In the genomic region with DNA sequence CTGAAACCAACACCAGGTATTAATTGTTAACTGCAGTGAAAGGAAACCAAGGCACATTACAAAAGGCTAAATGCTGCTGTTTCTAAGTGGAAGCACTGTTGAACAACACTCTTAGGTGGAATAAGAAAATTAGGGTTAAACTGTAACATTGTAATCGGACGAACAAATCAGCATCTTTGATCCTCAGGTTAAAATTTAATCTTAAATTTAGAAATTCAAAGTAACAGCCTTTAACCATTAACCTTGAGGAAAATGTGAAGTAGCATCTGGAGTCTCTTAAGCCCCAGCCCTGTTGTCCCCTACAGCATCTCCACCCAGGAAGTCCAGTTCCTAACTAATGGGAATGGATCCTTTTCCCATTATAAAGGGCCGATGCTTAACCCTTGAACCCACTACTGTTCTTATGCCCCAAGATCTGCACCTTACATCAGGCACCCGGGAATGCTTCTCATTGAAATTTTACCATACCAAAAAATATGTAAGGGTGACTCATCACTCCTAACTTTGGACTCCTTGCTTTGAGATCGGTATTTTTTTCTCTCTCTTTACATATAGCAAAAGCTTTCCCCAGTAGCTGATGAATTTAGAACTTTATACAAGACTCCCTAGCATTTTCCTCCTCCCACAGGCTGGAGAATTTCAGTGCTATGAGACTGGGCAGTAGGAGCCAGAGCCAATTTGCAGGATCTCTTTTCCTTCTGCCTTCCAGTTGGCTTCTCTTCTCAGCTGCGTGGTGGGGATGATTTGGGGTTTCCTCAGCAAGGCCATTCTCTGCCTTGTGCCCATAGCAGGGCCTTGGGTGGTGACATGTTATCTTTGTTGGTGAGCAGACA, we compare ENCODE assay signal across 1 cellular context.
TF ChIP-seq lines count a peak whose summit lies in the region.

No MANE protein-coding gene starts in this region.

TF ChIP-seq in HepG2, 621 proteins besides CTCF, POLR2A, EP300 and RAD21 (continued from another document and continues in another):
- TF ChIP-seq, protein P1, sequence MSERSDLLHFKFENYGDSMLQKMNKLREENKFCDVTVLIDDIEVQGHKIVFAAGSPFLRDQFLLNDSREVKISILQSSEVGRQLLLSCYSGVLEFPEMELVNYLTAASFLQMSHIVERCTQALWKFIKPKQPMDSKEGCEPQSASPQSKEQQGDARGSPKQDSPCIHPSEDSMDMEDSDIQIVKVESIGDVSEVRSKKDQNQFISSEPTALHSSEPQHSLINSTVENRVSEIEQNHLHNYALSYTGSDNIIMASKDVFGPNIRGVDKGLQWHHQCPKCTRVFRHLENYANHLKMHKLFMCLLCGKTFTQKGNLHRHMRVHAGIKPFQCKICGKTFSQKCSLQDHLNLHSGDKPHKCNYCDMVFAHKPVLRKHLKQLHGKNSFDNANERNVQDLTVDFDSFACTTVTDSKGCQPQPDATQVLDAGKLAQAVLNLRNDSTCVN (CRISPR knock-in tag; IDR thresholded peaks at IDR 0.05; ENCODE audit: borderline replicate concordance): no peak
- TF ChIP-seq, protein P2, sequence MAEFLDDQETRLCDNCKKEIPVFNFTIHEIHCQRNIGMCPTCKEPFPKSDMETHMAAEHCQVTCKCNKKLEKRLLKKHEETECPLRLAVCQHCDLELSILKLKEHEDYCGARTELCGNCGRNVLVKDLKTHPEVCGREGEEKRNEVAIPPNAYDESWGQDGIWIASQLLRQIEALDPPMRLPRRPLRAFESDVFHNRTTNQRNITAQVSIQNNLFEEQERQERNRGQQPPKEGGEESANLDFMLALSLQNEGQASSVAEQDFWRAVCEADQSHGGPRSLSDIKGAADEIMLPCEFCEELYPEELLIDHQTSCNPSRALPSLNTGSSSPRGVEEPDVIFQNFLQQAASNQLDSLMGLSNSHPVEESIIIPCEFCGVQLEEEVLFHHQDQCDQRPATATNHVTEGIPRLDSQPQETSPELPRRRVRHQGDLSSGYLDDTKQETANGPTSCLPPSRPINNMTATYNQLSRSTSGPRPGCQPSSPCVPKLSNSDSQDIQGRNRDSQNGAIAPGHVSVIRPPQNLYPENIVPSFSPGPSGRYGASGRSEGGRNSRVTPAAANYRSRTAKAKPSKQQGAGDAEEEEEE (CRISPR knock-in tag; IDR thresholded peaks at IDR 0.05; ENCODE audit: borderline replicate concordance): no peak
- TF ChIP-seq, protein P3, sequence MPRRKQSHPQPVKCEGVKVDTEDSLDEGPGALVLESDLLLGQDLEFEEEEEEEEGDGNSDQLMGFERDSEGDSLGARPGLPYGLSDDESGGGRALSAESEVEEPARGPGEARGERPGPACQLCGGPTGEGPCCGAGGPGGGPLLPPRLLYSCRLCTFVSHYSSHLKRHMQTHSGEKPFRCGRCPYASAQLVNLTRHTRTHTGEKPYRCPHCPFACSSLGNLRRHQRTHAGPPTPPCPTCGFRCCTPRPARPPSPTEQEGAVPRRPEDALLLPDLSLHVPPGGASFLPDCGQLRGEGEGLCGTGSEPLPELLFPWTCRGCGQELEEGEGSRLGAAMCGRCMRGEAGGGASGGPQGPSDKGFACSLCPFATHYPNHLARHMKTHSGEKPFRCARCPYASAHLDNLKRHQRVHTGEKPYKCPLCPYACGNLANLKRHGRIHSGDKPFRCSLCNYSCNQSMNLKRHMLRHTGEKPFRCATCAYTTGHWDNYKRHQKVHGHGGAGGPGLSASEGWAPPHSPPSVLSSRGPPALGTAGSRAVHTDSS (CRISPR knock-in tag; conservative IDR thresholded peaks at IDR 0.05): no peak
- TF ChIP-seq, protein P4, sequence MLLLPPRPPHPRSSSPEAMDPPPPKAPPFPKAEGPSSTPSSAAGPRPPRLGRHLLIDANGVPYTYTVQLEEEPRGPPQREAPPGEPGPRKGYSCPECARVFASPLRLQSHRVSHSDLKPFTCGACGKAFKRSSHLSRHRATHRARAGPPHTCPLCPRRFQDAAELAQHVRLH (CRISPR knock-in tag; IDR thresholded peaks at IDR 0.05; ENCODE audit: borderline replicate concordance, low read depth): no peak
- no peak; the same call in 1 of the 2 replicates for TF ChIP-seq HOXA5 (CRISPR knock-in tag; IDR thresholded peaks at IDR 0.05)
- TF ChIP-seq NFKB2 (CRISPR knock-in tag; IDR thresholded peaks at IDR 0.05; ENCODE audit: borderline replicate concordance): no peak
- no peak for TF ChIP-seq TEF (CRISPR knock-in tag; IDR thresholded peaks at IDR 0.05)
- TF ChIP-seq ZNF44 (CRISPR knock-in tag; IDR thresholded peaks at IDR 0.05): no peak
- TF ChIP-seq ZNF777 (CRISPR knock-in tag; IDR thresholded peaks at IDR 0.05): no peak
- TF ChIP-seq ELF4 (CRISPR knock-in tag; IDR thresholded peaks at IDR 0.05; ENCODE audit: borderline replicate concordance): no peak
- no peak for TF ChIP-seq MTA3 (CRISPR knock-in tag; IDR thresholded peaks at IDR 0.05)
- no peak for TF ChIP-seq RELA (CRISPR knock-in tag; IDR thresholded peaks at IDR 0.05)
- TF ChIP-seq ZBTB1 (CRISPR knock-in tag; IDR thresholded peaks at IDR 0.05; ENCODE audit: borderline replicate concordance): no peak
- no peak for TF ChIP-seq JUNB (CRISPR knock-in tag; IDR thresholded peaks at IDR 0.05; ENCODE audit: borderline replicate concordance)
- TF ChIP-seq ZSCAN31 (CRISPR knock-in tag; IDR thresholded peaks at IDR 0.05; ENCODE audit: low read depth): no peak
- TF ChIP-seq ELF1 (CRISPR knock-in tag; IDR thresholded peaks at IDR 0.05): no peak
- TF ChIP-seq ZBTB49 (CRISPR knock-in tag; IDR thresholded peaks at IDR 0.05; ENCODE audit: borderline replicate concordance): no peak
- TF ChIP-seq GABPB1 (CRISPR knock-in tag; IDR thresholded peaks at IDR 0.05): no peak; the same call in 1 of the 2 replicates
- TF ChIP-seq SNAPC2 (CRISPR knock-in tag; IDR thresholded peaks at IDR 0.05): 0 out of 2 replicates have a peak, but pooled peaks have one; percentile 41
- no peak for TF ChIP-seq ZFP91 (CRISPR knock-in tag; IDR thresholded peaks at IDR 0.05; ENCODE audit: borderline replicate concordance)
- TF ChIP-seq CHD4 (IDR thresholded peaks at IDR 0.05; ENCODE audit: borderline replicate concordance, low read length): no peak
- no peak for TF ChIP-seq JDP2 (CRISPR knock-in tag; IDR thresholded peaks at IDR 0.05; ENCODE audit: borderline replicate concordance)
- no peak for TF ChIP-seq ZNF350 (CRISPR knock-in tag; IDR thresholded peaks at IDR 0.05; ENCODE audit: borderline replicate concordance, low read depth)
- no peak for TF ChIP-seq PLSCR1 (CRISPR knock-in tag; IDR thresholded peaks at IDR 0.05; ENCODE audit: borderline replicate concordance)
- TF ChIP-seq ZNF296 (CRISPR knock-in tag; conservative IDR thresholded peaks at IDR 0.05): no peak
- no peak for TF ChIP-seq MYC (CRISPR knock-in tag; IDR thresholded peaks at IDR 0.05; ENCODE audit: borderline replicate concordance)
- no peak for TF ChIP-seq U2AF2 (IDR thresholded peaks at IDR 0.05; ENCODE audit: low read depth, low read length)
- no peak for TF ChIP-seq MED13 (CRISPR knock-in tag; IDR thresholded peaks at IDR 0.05)
- TF ChIP-seq IKZF5 (CRISPR knock-in tag; IDR thresholded peaks at IDR 0.05): peak; percentile 14; the same call in 1 of the 2 replicates
- no peak for TF ChIP-seq EHMT2 (IDR thresholded peaks at IDR 0.05; ENCODE audit: borderline replicate concordance, low read depth, low read length)
- no peak for TF ChIP-seq CC2D1A (CRISPR knock-in tag; IDR thresholded peaks at IDR 0.05)
- TF ChIP-seq, protein P5, sequence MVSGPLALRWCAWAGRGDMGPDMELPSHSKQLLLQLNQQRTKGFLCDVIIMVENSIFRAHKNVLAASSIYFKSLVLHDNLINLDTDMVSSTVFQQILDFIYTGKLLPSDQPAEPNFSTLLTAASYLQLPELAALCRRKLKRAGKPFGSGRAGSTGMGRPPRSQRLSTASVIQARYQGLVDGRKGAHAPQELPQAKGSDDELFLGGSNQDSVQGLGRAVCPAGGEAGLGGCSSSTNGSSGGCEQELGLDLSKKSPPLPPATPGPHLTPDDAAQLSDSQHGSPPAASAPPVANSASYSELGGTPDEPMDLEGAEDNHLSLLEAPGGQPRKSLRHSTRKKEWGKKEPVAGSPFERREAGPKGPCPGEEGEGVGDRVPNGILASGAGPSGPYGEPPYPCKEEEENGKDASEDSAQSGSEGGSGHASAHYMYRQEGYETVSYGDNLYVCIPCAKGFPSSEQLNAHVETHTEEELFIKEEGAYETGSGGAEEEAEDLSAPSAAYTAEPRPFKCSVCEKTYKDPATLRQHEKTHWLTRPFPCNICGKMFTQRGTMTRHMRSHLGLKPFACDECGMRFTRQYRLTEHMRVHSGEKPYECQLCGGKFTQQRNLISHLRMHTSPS (CRISPR knock-in tag; IDR thresholded peaks at IDR 0.05; ENCODE audit: low read depth): no peak
- no peak for TF ChIP-seq BCL6 (CRISPR knock-in tag; IDR thresholded peaks at IDR 0.05)
- TF ChIP-seq GATAD2A (CRISPR knock-in tag; IDR thresholded peaks at IDR 0.05): peak; percentile 38; the same call in 1 of the 2 replicates
- no peak for TF ChIP-seq ZNF567 (CRISPR knock-in tag; IDR thresholded peaks at IDR 0.05; ENCODE audit: borderline replicate concordance)
- 0 out of 2 replicates have a peak, but pooled peaks have one; percentile 28 for TF ChIP-seq PITX1 (CRISPR knock-in tag; IDR thresholded peaks at IDR 0.05)
- TF ChIP-seq, protein P6, sequence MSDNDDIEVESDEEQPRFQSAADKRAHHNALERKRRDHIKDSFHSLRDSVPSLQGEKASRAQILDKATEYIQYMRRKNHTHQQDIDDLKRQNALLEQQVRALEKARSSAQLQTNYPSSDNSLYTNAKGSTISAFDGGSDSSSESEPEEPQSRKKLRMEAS (IDR thresholded peaks at IDR 0.05): 0 out of 2 replicates have a peak, but pooled peaks have one; percentile 29
- no peak for TF ChIP-seq SKI (IDR thresholded peaks at IDR 0.05; ENCODE audit: partially characterized antibody)
- TF ChIP-seq KDM6A (CRISPR knock-in tag; IDR thresholded peaks at IDR 0.05; ENCODE audit: low read depth): no peak; the same call in 1 of the 2 replicates
- peak; percentile 71 for TF ChIP-seq FOXP4 (CRISPR knock-in tag; IDR thresholded peaks at IDR 0.05)
- TF ChIP-seq ZNF619 (CRISPR knock-in tag; IDR thresholded peaks at IDR 0.05): no peak
